39 cellular contexts compared by ENCODE assay signal in the genomic region with DNA sequence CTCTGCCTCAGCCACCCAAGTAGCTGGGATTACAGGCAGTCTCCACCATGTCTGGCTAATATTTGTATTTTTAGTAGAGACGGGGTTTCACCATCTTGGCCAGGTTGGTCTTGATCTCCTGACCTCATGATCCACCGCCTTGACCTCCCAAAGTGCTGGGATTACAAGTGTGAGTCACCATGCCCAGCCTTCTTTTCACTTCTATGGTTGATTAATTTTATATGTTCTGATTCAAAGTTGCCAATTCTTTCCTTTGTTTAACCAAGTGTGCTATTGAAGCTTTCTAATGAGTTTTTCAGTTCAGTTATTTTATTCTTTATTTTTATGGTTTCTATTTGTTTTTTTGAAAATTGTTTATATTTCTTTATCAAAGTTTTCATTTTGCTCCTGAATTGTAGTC.
"Had no signal": no experiment of that assay in that cellular context is flagged by ENCODE, and none has a peak within 500 bp of the region (broad histone marks: within the 10 kb centered on the region; RNA-seq: fewer than 3 reads in every experiment).

No MANE protein-coding gene starts in this region.

- H3K9me3 ChIP-seq: body of pancreas had no signal

- H3K27me3 ChIP-seq: adrenal gland, ascending aorta, body of pancreas, brain microvascular endothelial cell, breast epithelium, cardiac muscle cell had no signal

- H3K27me3 Mint-ChIP-seq: activated naive CD4-positive, alpha-beta T cell treated with anti-CD3 and anti-CD28 coated beads, Interleukin-2, amount 10 ng/mL, durations not matched to agents 7 days and 5 days; activated naive CD4-positive, alpha-beta T cell treated with anti-CD3 and anti-CD28 coated beads, Interleukin-2, amount 50 U/mL, for 24 hours; activated naive CD8-positive, alpha-beta T cell; activated naive CD8-positive, alpha-beta T cell treated with anti-CD3 and anti-CD28 coated beads for 36 hours; activated naive CD8-positive, alpha-beta T cell treated with anti-CD3 and anti-CD28 coated beads, Interleukin-2, amount 10 ng/mL, durations not matched to agents 7 days and 5 days; activated naive CD8-positive, alpha-beta T cell treated with anti-CD3 and anti-CD28 coated beads, Interleukin-2, amount 50 U/mL, for 24 hours; activated T-cell treated with anti-CD3 and anti-CD28 coated beads, Interleukin-2, amount 50 U/mL, for 24 hours; activated T-helper 17 cell treated with anti-CD3 and anti-CD28 coated beads, Interleukin-2, amount 50 U/mL, for 72 hours; brain; central memory CD8-positive, alpha-beta T cell had no signal

- H3K4me1 Mint-ChIP-seq: activated naive CD4-positive, alpha-beta T cell treated with anti-CD3 and anti-CD28 coated beads, Interleukin-2, amount 10 ng/mL, durations not matched to agents 7 days and 5 days; activated naive CD4-positive, alpha-beta T cell treated with anti-CD3 and anti-CD28 coated beads, Interleukin-2, amount 50 U/mL, for 24 hours; activated naive CD8-positive, alpha-beta T cell treated with anti-CD3 and anti-CD28 coated beads for 36 hours; activated naive CD8-positive, alpha-beta T cell treated with anti-CD3 and anti-CD28 coated beads, Interleukin-2, amount 10 ng/mL, durations not matched to agents 7 days and 5 days; activated naive CD8-positive, alpha-beta T cell treated with anti-CD3 and anti-CD28 coated beads, Interleukin-2, amount 50 U/mL, for 24 hours; activated T-helper 17 cell treated with anti-CD3 and anti-CD28 coated beads, Interleukin-2, amount 50 U/mL, for 72 hours; brain; central memory CD8-positive, alpha-beta T cell had no signal

- H3K27ac ChIP-seq: adrenal gland, ascending aorta, body of pancreas, brain microvascular endothelial cell, breast epithelium, cardiac muscle cell had no signal

- ATAC-seq: activated naive CD4-positive, alpha-beta T cell treated with anti-CD3 and anti-CD28 coated beads, Interleukin-2, amount 50 U/mL, for 72 hours; activated naive CD8-positive, alpha-beta T cell treated with anti-CD3 and anti-CD28 coated beads, Interleukin-2, amount 50 U/mL, for 24 hours; activated T-cell treated with anti-CD3 and anti-CD28 coated beads, Interleukin-2, amount 50 U/mL, for 4 hours; activated T-cell treated with anti-CD3 and anti-CD28 coated beads, Interleukin-2, amount 50 U/mL, for 72 hours; activated T-helper 17 cell treated with anti-CD3 and anti-CD28 coated beads, Interleukin-2, amount 50 U/mL, for 72 hours; body of pancreas had no signal

- H3K36me3 ChIP-seq: adrenal gland, ascending aorta, brain microvascular endothelial cell, breast epithelium, cardiac muscle cell had no signal

- DNase-seq: activated effector memory CD4-positive, alpha-beta T cell treated with anti-CD3 and anti-CD28 coated beads, Interleukin-2, amount 50 U/mL, for 16 hours; activated effector memory CD4-positive, alpha-beta T cell treated with Interleukin-2 at 50 U/mL for 16 hours; activated gamma-delta T cell; activated gamma-delta T cell treated with Interleukin-2 at 50 U/mL for 16 hours; activated naive CD4-positive, alpha-beta T cell; activated naive CD4-positive, alpha-beta T cell treated with anti-CD3 and anti-CD28 coated beads for 36 hours; activated naive CD4-positive, alpha-beta T cell treated with anti-CD3 and anti-CD28 coated beads, Interleukin-2, amount 10 ng/mL, durations not matched to agents 7 days and 5 days; activated naive CD4-positive, alpha-beta T cell treated with anti-CD3 and anti-CD28 coated beads, Interleukin-2, amount 50 U/mL, for 16 hours; activated naive CD4-positive, alpha-beta T cell treated with Interleukin-2 at 50 U/mL for 16 hours; activated naive CD8-positive, alpha-beta T cell treated with anti-CD3 and anti-CD28 coated beads for 36 hours; activated naive CD8-positive, alpha-beta T cell treated with anti-CD3 and anti-CD28 coated beads, Interleukin-2, amount 10 ng/mL, durations not matched to agents 7 days and 5 days; activated naive CD8-positive, alpha-beta T cell treated with anti-CD3 and anti-CD28 coated beads, Interleukin-2, amount 50 U/mL, for 24 hours; activated T-cell treated with anti-CD3 and anti-CD28 coated beads, Interleukin-2, amount 50 U/mL, for 24 hours; activated T-cell treated with anti-CD3 and anti-CD28 coated beads, Interleukin-2, amount 50 U/mL, for 4 hours; activated T-cell treated with anti-CD3 and anti-CD28 coated beads, Interleukin-2, amount 50 U/mL, for 48 hours; activated T-cell treated with anti-CD3 and anti-CD28 coated beads, Interleukin-2, amount 50 U/mL, for 72 hours; adrenal gland; amniotic stem cell; amygdala; anterior cingulate cortex; aorta; body of pancreas; brain microvascular endothelial cell; caudate nucleus; central memory CD4-positive, alpha-beta T cell; cerebellar nuclear complex had no signal

- H3K4me3 Mint-ChIP-seq: activated naive CD4-positive, alpha-beta T cell treated with anti-CD3 and anti-CD28 coated beads for 36 hours; activated naive CD4-positive, alpha-beta T cell treated with anti-CD3 and anti-CD28 coated beads, Interleukin-2, amount 10 ng/mL, durations not matched to agents 7 days and 5 days; activated naive CD4-positive, alpha-beta T cell treated with anti-CD3 and anti-CD28 coated beads, Interleukin-2, amount 50 U/mL, for 24 hours; activated naive CD8-positive, alpha-beta T cell; activated naive CD8-positive, alpha-beta T cell treated with anti-CD3 and anti-CD28 coated beads for 36 hours; activated naive CD8-positive, alpha-beta T cell treated with anti-CD3 and anti-CD28 coated beads, Interleukin-2, amount 10 ng/mL, durations not matched to agents 7 days and 5 days; activated naive CD8-positive, alpha-beta T cell treated with anti-CD3 and anti-CD28 coated beads, Interleukin-2, amount 50 U/mL, for 24 hours; activated T-cell treated with anti-CD3 and anti-CD28 coated beads, Interleukin-2, amount 50 U/mL, for 24 hours; activated T-cell treated with anti-CD3 and anti-CD28 coated beads, Interleukin-2, amount 50 U/mL, for 4 hours; activated T-cell treated with anti-CD3 and anti-CD28 coated beads, Interleukin-2, amount 50 U/mL, for 72 hours; activated T-helper 1 cell treated with anti-CD3 and anti-CD28 coated beads, Interleukin-12 subunit alpha, Interleukin-12 subunit beta, Interleukin-2, Interleukin-4 antibody, amounts not matched to agents 30 ng/mL and 10 ng/mL and 1 ng/mL, durations not matched to agents 14 hours and 24 hours and 36 hours; activated T-helper 17 cell treated with anti-CD3 and anti-CD28 coated beads, Interleukin-2, amount 50 U/mL, for 72 hours; brain; central memory CD8-positive, alpha-beta T cell had no signal

- H3K4me3 ChIP-seq: adrenal gland, ascending aorta, body of pancreas, breast epithelium, cardiac muscle cell had no signal

- H3K36me3 Mint-ChIP-seq: activated naive CD4-positive, alpha-beta T cell treated with anti-CD3 and anti-CD28 coated beads, Interleukin-2, amount 10 ng/mL, durations not matched to agents 7 days and 5 days; activated naive CD4-positive, alpha-beta T cell treated with anti-CD3 and anti-CD28 coated beads, Interleukin-2, amount 50 U/mL, for 24 hours; activated naive CD8-positive, alpha-beta T cell; activated naive CD8-positive, alpha-beta T cell treated with anti-CD3 and anti-CD28 coated beads for 36 hours; activated naive CD8-positive, alpha-beta T cell treated with anti-CD3 and anti-CD28 coated beads, Interleukin-2, amount 10 ng/mL, durations not matched to agents 7 days and 5 days; brain had no signal

- FAIRE-seq: astrocyte, bronchial epithelial cell had no signal

- H3K4me1 ChIP-seq: adrenal gland, ascending aorta, body of pancreas, breast epithelium had no signal

- H3K27ac Mint-ChIP-seq: activated naive CD4-positive, alpha-beta T cell treated with anti-CD3 and anti-CD28 coated beads for 36 hours; activated naive CD4-positive, alpha-beta T cell treated with anti-CD3 and anti-CD28 coated beads, Interleukin-2, amount 10 ng/mL, durations not matched to agents 7 days and 5 days; activated naive CD4-positive, alpha-beta T cell treated with anti-CD3 and anti-CD28 coated beads, Interleukin-2, amount 50 U/mL, for 24 hours; activated naive CD4-positive, alpha-beta T cell treated with anti-CD3 and anti-CD28 coated beads, Interleukin-2, amount 50 U/mL, for 72 hours; activated naive CD8-positive, alpha-beta T cell; activated naive CD8-positive, alpha-beta T cell treated with anti-CD3 and anti-CD28 coated beads for 36 hours; activated naive CD8-positive, alpha-beta T cell treated with anti-CD3 and anti-CD28 coated beads, Interleukin-2, amount 10 ng/mL, durations not matched to agents 7 days and 5 days; activated naive CD8-positive, alpha-beta T cell treated with anti-CD3 and anti-CD28 coated beads, Interleukin-2, amount 50 U/mL, for 24 hours; activated T-cell treated with anti-CD3 and anti-CD28 coated beads, Interleukin-2, amount 50 U/mL, for 24 hours; activated T-cell treated with anti-CD3 and anti-CD28 coated beads, Interleukin-2, amount 50 U/mL, for 72 hours; activated T-helper 1 cell treated with anti-CD3 and anti-CD28 coated beads, Interleukin-12 subunit alpha, Interleukin-12 subunit beta, Interleukin-2, Interleukin-4 antibody, amounts not matched to agents 30 ng/mL and 10 ng/mL and 1 ng/mL, durations not matched to agents 14 hours and 24 hours and 36 hours; activated T-helper 17 cell treated with anti-CD3 and anti-CD28 coated beads, Interleukin-2, amount 50 U/mL, for 72 hours; activated T-helper 2 cell treated with anti-CD3 and anti-CD28 coated beads, Interferon-gamma antibody, Interleukin-2, Interleukin-4, amounts not matched to agents 10 μg/mL and 5 μg/mL and 100 μg/mL, durations not matched to agents 14 hours and 24 hours and 36 hours; brain had no signal
